In genomic region chr22:20885017-20885556, GRCh38 we compare ENCODE assay signal across 10 cellular contexts. TPM values are rescaled to one million over a fixed set of nuclear protein-coding genes. Genes with fewer than 3 reads are reported as not detected.
DNase-seq lines count a peak whose midpoint lies in the region; ATAC-seq and TF ChIP-seq lines count a peak whose summit lies in the region.
"Had no signal": no experiment of that assay in that cellular context is flagged by ENCODE, and none has a peak within 500 bp of the region (broad histone marks: within the 10 kb centered on the region; RNA-seq: fewer than 3 reads in every experiment).

No MANE protein-coding gene starts in this region.

- peak overlapping the region in 1 of 2 donors; percentile 58 for H3K9ac ChIP-seq in colonic mucosa (ENCODE audit: low read depth in 2 of 2, low read length in 2 of 2)

- no peaks in the 10 kb centered on the region for H3K9me3 Mint-ChIP-seq in naive thymus-derived CD4-positive, alpha-beta T cell
- H3K9me3 Mint-ChIP-seq in stimulated activated naive CD8-positive, alpha-beta T cell treated with anti-CD3 and anti-CD28 coated beads, Interleukin-15, amount 100 ng/mL, for 72 hours, result no peaks in the 10 kb centered on the region

- ATAC-seq in left cardiac atrium, result no peak
- no peak for ATAC-seq in naive thymus-derived CD4-positive, alpha-beta T cell
- ATAC-seq in GM18868 (IDR thresholded peaks at IDR 0.05; ENCODE audit: unreplicated experiment), result no peak
- ATAC-seq in stimulated activated naive CD8-positive, alpha-beta T cell treated with anti-CD3 and anti-CD28 coated beads, Interleukin-15, amount 100 ng/mL, for 72 hours, result no peak

- H3K36me3 Mint-ChIP-seq in naive thymus-derived CD4-positive, alpha-beta T cell, result peaks cover 12 to 63% (median 20%) of the 10 kb centered on the region in 5 donors

- H3K4me3 Mint-ChIP-seq in naive thymus-derived CD4-positive, alpha-beta T cell, result no peak overlapping the region
- H3K4me3 Mint-ChIP-seq in stimulated activated naive CD8-positive, alpha-beta T cell treated with anti-CD3 and anti-CD28 coated beads, Interleukin-15, amount 100 ng/mL, for 72 hours, result no peak overlapping the region

- POLR2A ChIA-PET in naive thymus-derived CD4-positive, alpha-beta T cell (lab: Charles Lee), result no interaction called here

- H3K36me3 ChIP-seq in left ventricle myocardium inferior, result peaks cover 84% of the 10 kb centered on the region
- H3K36me3 ChIP-seq in colonic mucosa, result no peaks in the 10 kb centered on the region
- H3K36me3 ChIP-seq in naive thymus-derived CD4-positive, alpha-beta T cell (ENCODE audit: control insufficient read depth in 2 of 3, insufficient read depth in 3 of 3, low read length in 3 of 3), result peaks cover 0 to 81% (median 9%) of the 10 kb centered on the region in 3 experiments
- H3K36me3 ChIP-seq in uterus, result no peaks in the 10 kb centered on the region

- H3K4me1 ChIP-seq in left ventricle myocardium inferior, result peaks cover 30% of the 10 kb centered on the region
- peaks cover 13% of the 10 kb centered on the region for H3K4me1 ChIP-seq in colonic mucosa
- H3K4me1 ChIP-seq in naive thymus-derived CD4-positive, alpha-beta T cell (ENCODE audit: control insufficient read depth in 2 of 2, insufficient read depth in 2 of 2, low read length in 2 of 2), result no peaks in the 10 kb centered on the region
- H3K4me1 ChIP-seq in uterus, result no peaks in the 10 kb centered on the region

- peaks cover 0 to 2% (median 0%) of the 10 kb centered on the region in 7 donors for H3K4me1 Mint-ChIP-seq in naive thymus-derived CD4-positive, alpha-beta T cell
- H3K4me1 Mint-ChIP-seq in stimulated activated naive CD8-positive, alpha-beta T cell treated with anti-CD3 and anti-CD28 coated beads, Interleukin-15, amount 100 ng/mL, for 72 hours, result peaks cover 6% of the 10 kb centered on the region

- intact Hi-C loops in left ventricle myocardium inferior (cut with micrococcal nuclease) (no loop called here), left cardiac atrium (cut with DNase I) (loop anchor here in 1 of 2 donors (10.0 kb wide), 1 partner anchor 80 kb away; no protein-coding TSS in a partner anchor), colonic mucosa (cut with DNase I) (no loop called here), uterus (cut with DNase I; ENCODE audit: low total_unique reads) (no loop called here)
- intact Hi-C loops in naive thymus-derived CD4-positive, alpha-beta T cell (cut with micrococcal nuclease), result loop anchor here in 1 of 2 donors (1.0 to 2.0 kb wide), 2 partner anchors 32 to 77 kb away; partner anchors contain the start of gene CRKL

- TF ChIP-seq CTCF in left ventricle myocardium inferior (IDR thresholded peaks at IDR 0.05; ENCODE audit: borderline replicate concordance), result no peak
- TF ChIP-seq CTCF in colonic mucosa (IDR thresholded peaks at IDR 0.05), result no peak
- TF ChIP-seq CTCF in uterus (IDR thresholded peaks at IDR 0.05), result no peak

- H3K27ac ChIP-seq in left ventricle myocardium inferior (replicated peaks), result peak overlapping the region; percentile 79
- H3K27ac ChIP-seq in colonic mucosa, result peak overlapping the region; percentile 80
- H3K27ac ChIP-seq in naive thymus-derived CD4-positive, alpha-beta T cell (ENCODE audit: low read depth, low read length), result peak overlapping the region; percentile 0
- peak overlapping the region in 1 of 2 donors; percentile 44 for H3K27ac ChIP-seq in uterus

- CTCF ChIA-PET in naive thymus-derived CD4-positive, alpha-beta T cell (lab: Charles Lee), result no interaction called here

- no peak overlapping the region for H3K27ac Mint-ChIP-seq in naive thymus-derived CD4-positive, alpha-beta T cell
- peak overlapping the region in 1 of 2 donors; percentile 81 for H3K27ac Mint-ChIP-seq in stimulated activated naive CD8-positive, alpha-beta T cell treated with anti-CD3 and anti-CD28 coated beads, Interleukin-15, amount 100 ng/mL, for 72 hours

- no peak for TF ChIP-seq POLR2A in uterus (IDR thresholded peaks at IDR 0.05)

- H3K27me3 ChIP-seq in left ventricle myocardium inferior (ENCODE audit: low read depth) (no peaks in the 10 kb centered on the region), colonic mucosa (no peaks in the 10 kb centered on the region), uterus (no peaks in the 10 kb centered on the region)
- H3K27me3 ChIP-seq in naive thymus-derived CD4-positive, alpha-beta T cell (ENCODE audit: control insufficient read depth in 2 of 2, insufficient read depth in 2 of 2, low read length in 2 of 2), result no peaks in the 10 kb centered on the region
- H3K27me3 ChIP-seq: tibial artery had no signal

- no peaks in the 10 kb centered on the region for H3K9me3 ChIP-seq in left ventricle myocardium inferior (replicated peaks)
- no peaks in the 10 kb centered on the region for H3K9me3 ChIP-seq in colonic mucosa
- no peaks in the 10 kb centered on the region for H3K9me3 ChIP-seq in naive thymus-derived CD4-positive, alpha-beta T cell (ENCODE audit: control insufficient read depth in 2 of 3, low read length in 3 of 3)
- H3K9me3 ChIP-seq in uterus, result no peaks in the 10 kb centered on the region
- H3K9me3 ChIP-seq: tibial artery had no signal

- no peaks in the 10 kb centered on the region for H3K27me3 Mint-ChIP-seq in naive thymus-derived CD4-positive, alpha-beta T cell
- no peaks in the 10 kb centered on the region for H3K27me3 Mint-ChIP-seq in stimulated activated naive CD8-positive, alpha-beta T cell treated with anti-CD3 and anti-CD28 coated beads, Interleukin-15, amount 100 ng/mL, for 72 hours

- DNase-seq in left ventricle myocardium inferior (no peak), left cardiac atrium (no peak), colonic mucosa (no peak), uterus (no peak)
- DNase-seq in naive thymus-derived CD4-positive, alpha-beta T cell, result no peak
- no peak for DNase-seq in stimulated activated naive CD8-positive, alpha-beta T cell treated with anti-CD3 and anti-CD28 coated beads, Interleukin-15, amount 100 ng/mL, for 72 hours
- DNase-seq in stimulated activated CD4-positive, alpha-beta T cell treated with anti-CD3 and anti-CD28 coated beads, Interleukin-2, amount 100 ng/mL, for 48 hours, result no peak

- H3K4me3 ChIP-seq in left ventricle myocardium inferior (no peak overlapping the region), colonic mucosa (no peak overlapping the region), uterus (no peak overlapping the region)
- H3K4me3 ChIP-seq in naive thymus-derived CD4-positive, alpha-beta T cell (ENCODE audit: low read length), result no peak overlapping the region
- H3K4me3 ChIP-seq: skin epidermis, tibial artery had no signal

RNA-seq across cellular contexts. Expression of gene SNAP29, which starts 26.3 kb away (rescaled TPM):
- 25.8 TPM for total RNA-seq in left ventricle myocardium inferior
- total RNA-seq in left cardiac atrium, result 10 to 100 TPM; 25.4 to 27.9 TPM
- 10 to 100 TPM; 25.3 to 39.0 TPM for total RNA-seq in colonic mucosa
- 10 to 100 TPM; 15.2 to 32.8 (median 25.4) TPM for total RNA-seq in naive thymus-derived CD4-positive, alpha-beta T cell
- 10 to 100 TPM; 15.9 to 22.8 TPM for polyA plus RNA-seq in naive thymus-derived CD4-positive, alpha-beta T cell
- total RNA-seq in uterus, result 10 to 100 TPM in 3 of 4 donors, 1 to 10 TPM in 1; 5.3 to 33.5 (median 13.1) TPM

RNA-seq across cellular contexts. Expression of gene PI4KA, which starts 26.5 kb away (rescaled TPM):
- total RNA-seq in left ventricle myocardium inferior (40.5 TPM), left cardiac atrium (10 to 100 TPM; 52.6 to 57.5 TPM), colonic mucosa (10 to 100 TPM; 69.4 to 86.8 TPM), uterus (100 to 1,000 TPM in 2 of 4 donors, 10 to 100 TPM in 2; 48.9 to 238 (median 108) TPM)
- total RNA-seq in naive thymus-derived CD4-positive, alpha-beta T cell, result 100 to 1,000 TPM; 120 to 181 (median 168) TPM
- polyA plus RNA-seq in naive thymus-derived CD4-positive, alpha-beta T cell, result 10 to 100 TPM; 40.1 to 91.7 TPM

RNA-seq across cellular contexts. Expression of gene CRKL, which starts 32.1 kb away (rescaled TPM):
- 52.6 TPM for total RNA-seq in left ventricle myocardium inferior
- total RNA-seq in left cardiac atrium, result 10 to 100 TPM; 48.7 to 50.2 TPM
- total RNA-seq in colonic mucosa, result 10 to 100 TPM; 63.6 to 82.5 TPM
- 10 to 100 TPM; 38.9 to 82.7 (median 77.8) TPM for total RNA-seq in naive thymus-derived CD4-positive, alpha-beta T cell
- 10 to 100 TPM; 44.7 to 65.8 TPM for polyA plus RNA-seq in naive thymus-derived CD4-positive, alpha-beta T cell
- total RNA-seq in uterus, result 10 to 100 TPM; 29.4 to 74.2 (median 57.6) TPM
